ENCODE assay signal across 8 cellular contexts in genomic region chrX:106802388-106803275, GRCh38.
DNase-seq lines count a peak whose midpoint lies in the region; ATAC-seq and TF ChIP-seq lines count a peak whose summit lies in the region.

Gene TBC1D8B (plus strand): TSS chrX:106802673. CDS start chrX:106802854, 181 bp downstream.

- H3F3A ChIP-seq in DOHH2 (ENCODE audit: control insufficient read depth, insufficient read depth) = no peaks in the 10 kb centered on the region

- peak within 1 kb of the TSS; percentile 58 for H3K9ac ChIP-seq in HUES6 (ENCODE audit: low read length)

- H3K27me3 ChIP-seq in DOHH2 (ENCODE audit: control insufficient read depth, low read length) (no peaks in the 10 kb centered on the region), HUES6 (ENCODE audit: control insufficient read depth, insufficient read depth, low read length) (peaks cover 59% of the 10 kb centered on the region), RWPE2 (ENCODE audit: insufficient read depth, poor library complexity, severe bottlenecking) (no peaks in the 10 kb centered on the region), brain microvascular endothelial cell (replicated peaks) (no peaks in the 10 kb centered on the region)

- peak; percentile 69 for DNase-seq in RWPE2 (ENCODE audit: low spot score)
- peak; percentile 89 for DNase-seq in brain microvascular endothelial cell
- DNase-seq in hypothalamus (lab: John Stamatoyannopoulos, UW) = peak in 48 of 51 donors; percentile 0 to 74 (median 38)
- DNase-seq in putamen (ENCODE audit: low spot score) = peak; percentile 90
- no peak for DNase-seq in activated gamma-delta T cell (lab: John Stamatoyannopoulos, UW)

- no peaks in the 10 kb centered on the region for H3K79me2 ChIP-seq in DOHH2 (ENCODE audit: control insufficient read depth, low read length)

- peak; percentile 96 for ATAC-seq in GM21529 (IDR thresholded peaks at IDR 0.05; ENCODE audit: unreplicated experiment)
- peak; percentile 99 for ATAC-seq in RWPE2 (ENCODE audit: low read depth)

- H3K27ac ChIP-seq in DOHH2 (ENCODE audit: low read depth, low read length) = no peak within 1 kb of the TSS
- no peak within 1 kb of the TSS for H3K27ac ChIP-seq in HUES6 (ENCODE audit: low read depth, low read length)
- no peak within 1 kb of the TSS for H3K27ac ChIP-seq in RWPE2 (ENCODE audit: poor library complexity, severe bottlenecking)
- peak within 1 kb of the TSS; percentile 44 for H3K27ac ChIP-seq in brain microvascular endothelial cell

- H3K4me1 ChIP-seq in DOHH2 (ENCODE audit: control insufficient read depth, low read length) (no peaks in the 10 kb centered on the region), HUES6 (ENCODE audit: control insufficient read depth, insufficient read depth, low read length) (0 out of 2 replicates have a peak, but pooled peaks cover 4% of the 10 kb centered on the region), RWPE2 (ENCODE audit: insufficient read depth, poor library complexity, severe bottlenecking) (no peaks in the 10 kb centered on the region)

- H3K9me3 ChIP-seq in DOHH2 (ENCODE audit: control insufficient read depth, insufficient read depth, low read length) = no peaks in the 10 kb centered on the region
- no peaks in the 10 kb centered on the region for H3K9me3 ChIP-seq in HUES6 (ENCODE audit: control insufficient read depth, insufficient read depth, low read depth, low read length)
- no peaks in the 10 kb centered on the region for H3K9me3 ChIP-seq in RWPE2 (ENCODE audit: severe bottlenecking)

- no peaks in the 10 kb centered on the region for H3K9me2 ChIP-seq in DOHH2 (replicated peaks; ENCODE audit: control insufficient read depth, low read length)

- peak within 1 kb of the TSS; percentile 21 for H3K4me2 ChIP-seq in DOHH2 (ENCODE audit: low read length)

- H3K4me3 ChIP-seq in DOHH2 (ENCODE audit: low read length) = peak within 1 kb of the TSS; percentile 24
- H3K4me3 ChIP-seq in HUES6 (ENCODE audit: low read depth, low read length) = peak within 1 kb of the TSS; percentile 87
- H3K4me3 ChIP-seq in RWPE2 (ENCODE audit: severe bottlenecking) = peak within 1 kb of the TSS; percentile 69
- peak within 1 kb of the TSS; percentile 82 for H3K4me3 ChIP-seq in brain microvascular endothelial cell (ENCODE audit: low read depth, low read length)

- in situ Hi-C loops in brain microvascular endothelial cell (cut with HindIII; ENCODE audit: low pct_ligation_motif_present, low sequenced_read_pairs) = no loop called here

- no peak for TF ChIP-seq CTCF in DOHH2 (IDR thresholded peaks at IDR 0.05; ENCODE audit: low read depth, low read length, poor library complexity, severe bottlenecking)
- no peak for TF ChIP-seq CTCF in RWPE2 (IDR thresholded peaks at IDR 0.05; ENCODE audit: poor library complexity, severe bottlenecking)
- TF ChIP-seq CTCF in brain microvascular endothelial cell (IDR thresholded peaks at IDR 0.05; ENCODE audit: low read depth, low read length, missing control alignments) = no peak

- H3K36me3 ChIP-seq in DOHH2 (ENCODE audit: control insufficient read depth, low read length) (no peaks in the 10 kb centered on the region), HUES6 (ENCODE audit: control insufficient read depth, insufficient read depth, low read length) (no peaks in the 10 kb centered on the region), RWPE2 (ENCODE audit: low read depth) (no peaks in the 10 kb centered on the region), brain microvascular endothelial cell (replicated peaks) (no peaks in the 10 kb centered on the region)

- no peaks in the 10 kb centered on the region for H4K20me1 ChIP-seq in DOHH2 (ENCODE audit: control insufficient read depth, insufficient read depth, low read depth, low read length)

Comparison
In these comparisons a context has a peak if more than half of its experiments do, and no peak if none do; other contexts are left out.
1. H3K4me3 ChIP-seq: peak in every context shown above with its lines; median percentile 87 in HUES6; 82 in brain microvascular endothelial cell; 69 in RWPE2; 24 in DOHH2.